24 cellular contexts compared by ENCODE assay signal in the genomic region with DNA sequence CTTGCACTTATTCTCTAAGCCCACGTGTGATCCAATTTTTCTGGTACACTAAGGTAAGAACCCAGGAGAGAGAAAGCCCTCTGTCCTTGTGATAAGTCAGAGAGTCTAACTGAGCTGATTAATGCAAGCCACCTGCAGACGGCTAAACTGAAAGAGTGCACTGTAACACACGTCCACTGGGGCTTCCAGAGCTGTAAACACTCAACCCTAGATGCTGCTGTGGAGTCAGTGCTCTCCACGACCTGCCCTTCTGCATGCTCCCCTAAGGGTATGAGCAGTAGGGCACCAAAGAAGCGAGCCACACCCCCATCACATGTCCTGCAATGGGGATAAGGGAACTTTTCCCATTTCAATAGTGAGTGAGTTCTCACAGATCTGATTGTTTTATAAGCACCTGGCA. TPM values are rescaled to one million over a fixed set of nuclear protein-coding genes. Genes with fewer than 3 reads are reported as not detected.
A peak's percentile ranks its signal among the peaks of the same experiment; 100 is the strongest.
DNase-seq lines count a peak whose midpoint lies in the region; ATAC-seq and TF ChIP-seq lines count a peak whose summit lies in the region.
"Had no signal": no experiment of that assay in that cellular context is flagged by ENCODE, and none has a peak within 500 bp of the region (broad histone marks: within the 10 kb centered on the region; RNA-seq: fewer than 3 reads in every experiment).

No MANE protein-coding gene starts in this region.

- H4K20me1 ChIP-seq in HCT116 (ENCODE audit: insufficient read depth) (no peaks in the 10 kb centered on the region), OCI-LY1 (ENCODE audit: insufficient read depth, low read length) (no peaks in the 10 kb centered on the region)
- H4K20me1 ChIP-seq: BLaER1 had no signal

- H3K4me2 ChIP-seq in HCT116 (ENCODE audit: low read length) (no peak overlapping the region), OCI-LY1 (ENCODE audit: low read length) (no peak overlapping the region)
- H3K4me2 ChIP-seq: BLaER1 had no signal

- H3K27me3 ChIP-seq in HCT116 (ENCODE audit: insufficient read depth, low read length) (no peaks in the 10 kb centered on the region), OCI-LY1 (ENCODE audit: insufficient read depth, low read length) (no peaks in the 10 kb centered on the region), brain microvascular endothelial cell (replicated peaks) (no peaks in the 10 kb centered on the region)
- H3K27me3 ChIP-seq: BLaER1 had no signal

- H3K79me2 ChIP-seq in HCT116 (ENCODE audit: insufficient read depth, low read length), result no peaks in the 10 kb centered on the region
- H3K79me2 ChIP-seq in OCI-LY1 (ENCODE audit: insufficient read depth, low read length), result no peaks in the 10 kb centered on the region

- peak; percentile 44; the same call in 1 of the 2 replicates for ATAC-seq in HCT116

- H3K36me3 Mint-ChIP-seq in activated CD4-positive, alpha-beta T cell treated with anti-CD3 and anti-CD28 coated beads, Interleukin-2, amount 10 ng/mL, durations not matched to agents 24 days and 14 days (ENCODE audit: low read depth), result no peaks in the 10 kb centered on the region
- no peaks in the 10 kb centered on the region for H3K36me3 Mint-ChIP-seq in osteocyte (ENCODE audit: unreplicated experiment)

- H3K9me2 ChIP-seq in HCT116 (ENCODE audit: insufficient read depth) (no peaks in the 10 kb centered on the region), OCI-LY1 (ENCODE audit: low read depth, low read length) (no peaks in the 10 kb centered on the region)

- in situ Hi-C loops in brain microvascular endothelial cell (cut with HindIII; ENCODE audit: low pct_ligation_motif_present, low sequenced_read_pairs), result no loop called here

- peaks cover 9% of the 10 kb centered on the region for H3K9me3 Mint-ChIP-seq in activated CD4-positive, alpha-beta T cell treated with anti-CD3 and anti-CD28 coated beads, Interleukin-2, amount 10 ng/mL, durations not matched to agents 24 days and 14 days
- H3K9me3 Mint-ChIP-seq in osteocyte (ENCODE audit: unreplicated experiment), result peaks cover 4% of the 10 kb centered on the region

- no peaks in the 10 kb centered on the region for H3K9me3 ChIP-seq in HCT116 (ENCODE audit: control insufficient read depth in 1 of 2, insufficient read depth in 1 of 2, low read depth in 1 of 2, low read length in 2 of 2)
- peaks cover 6% of the 10 kb centered on the region; the same call in 1 of the 2 replicates for H3K9me3 ChIP-seq in OCI-LY1 (ENCODE audit: low read length)

- CTCF ChIA-PET in HCT116 (lab: Charles Lee), result no interaction called here

- H3K9ac ChIP-seq in HCT116 (ENCODE audit: low read length) (no peak overlapping the region), OCI-LY1 (ENCODE audit: low read length) (no peak overlapping the region)
- H3K9ac ChIP-seq: BLaER1 had no signal

- H3K4me3 Mint-ChIP-seq in activated CD4-positive, alpha-beta T cell treated with anti-CD3 and anti-CD28 coated beads, Interleukin-2, amount 10 ng/mL, durations not matched to agents 24 days and 14 days, result no peak overlapping the region
- no peak overlapping the region for H3K4me3 Mint-ChIP-seq in osteocyte (ENCODE audit: unreplicated experiment)
- H3K4me3 Mint-ChIP-seq: T-helper 2 cell treated with Interferon-gamma antibody and Interleukin-4, amounts not matched to agents 5 μg/mL and 100 μg/mL, for 36 hours had no signal

- no peak overlapping the region for H3K27ac Mint-ChIP-seq in activated CD4-positive, alpha-beta T cell treated with anti-CD3 and anti-CD28 coated beads, Interleukin-2, amount 10 ng/mL, durations not matched to agents 24 days and 14 days
- no peak overlapping the region for H3K27ac Mint-ChIP-seq in osteocyte (ENCODE audit: unreplicated experiment)
- H3K27ac Mint-ChIP-seq: T-helper 2 cell treated with Interferon-gamma antibody and Interleukin-4, amounts not matched to agents 5 μg/mL and 100 μg/mL, for 36 hours had no signal

- H3K4me3 ChIP-seq in HCT116 (replicated peaks in 1 of 2; ENCODE audit: low read depth in 1 of 2, low read length in 2 of 2) (no peak overlapping the region), OCI-LY1 (ENCODE audit: low read depth, low read length, poor library complexity, severe bottlenecking) (no peak overlapping the region), brain microvascular endothelial cell (ENCODE audit: low read depth, low read length) (no peak overlapping the region)
- H3K4me3 ChIP-seq: BLaER1, HAP-1 had no signal

- H3K36me3 ChIP-seq in HCT116 (ENCODE audit: control insufficient read depth in 1 of 2, insufficient read depth in 2 of 2, low read length in 2 of 2), result no peaks in the 10 kb centered on the region
- H3K36me3 ChIP-seq in OCI-LY1 (ENCODE audit: insufficient read depth, low read length), result no peaks in the 10 kb centered on the region; the same call in 1 of the 2 replicates
- H3K36me3 ChIP-seq in brain microvascular endothelial cell (replicated peaks), result no peaks in the 10 kb centered on the region
- H3K36me3 ChIP-seq: BLaER1, HAP-1 had no signal

- no peak overlapping the region for H3K27ac ChIP-seq in HCT116 (ENCODE audit: low read depth, low read length)
- peak overlapping the region; percentile 39 for H3K27ac ChIP-seq in OCI-LY1 (ENCODE audit: low read depth, low read length, poor library complexity, severe bottlenecking)
- no peak overlapping the region for H3K27ac ChIP-seq in brain microvascular endothelial cell
- H3K27ac ChIP-seq: BLaER1, HL-60, RWPE1 had no signal

- no peaks in the 10 kb centered on the region for H3K27me3 Mint-ChIP-seq in activated CD4-positive, alpha-beta T cell treated with anti-CD3 and anti-CD28 coated beads, Interleukin-2, amount 10 ng/mL, durations not matched to agents 24 days and 14 days
- H3K27me3 Mint-ChIP-seq in osteocyte (ENCODE audit: unreplicated experiment), result no peaks in the 10 kb centered on the region
- H3K27me3 Mint-ChIP-seq: CD4-positive, CD25-positive, alpha-beta regulatory T cell had no signal

- RAD21 ChIA-PET in HCT116 (lab: Charles Lee; ENCODE audit: low non-redundant PET in 1 of 2, low total read pairs in 2 of 2, uncharacterized antibody in 2 of 2, unreplicated experiment in 2 of 2), result no interaction called here

- H3F3A ChIP-seq in OCI-LY1 (ENCODE audit: insufficient read depth, low read length), result no peaks in the 10 kb centered on the region

- TF ChIP-seq CTCF in HCT116 (IDR thresholded peaks at IDR 0.05 in 2 of 3, conservative IDR thresholded peaks at IDR 0.05 in 1 of 3; ENCODE audit: borderline replicate concordance in 1 of 3, insufficient read depth in 1 of 3, low read depth in 2 of 3, low read length in 2 of 3), result no peak
- TF ChIP-seq CTCF in OCI-LY1 (IDR thresholded peaks at IDR 0.05; ENCODE audit: low read length), result 0 out of 2 replicates have a peak, but pooled peaks have one; percentile 4
- no peak for TF ChIP-seq CTCF in osteocyte (IDR thresholded peaks at IDR 0.05)
- no peak for TF ChIP-seq CTCF in brain microvascular endothelial cell (IDR thresholded peaks at IDR 0.05; ENCODE audit: low read depth, low read length, missing control alignments)

- peaks cover 2% of the 10 kb centered on the region for H3K4me1 Mint-ChIP-seq in activated CD4-positive, alpha-beta T cell treated with anti-CD3 and anti-CD28 coated beads, Interleukin-2, amount 10 ng/mL, durations not matched to agents 24 days and 14 days
- peaks cover 14% of the 10 kb centered on the region for H3K4me1 Mint-ChIP-seq in osteocyte (ENCODE audit: unreplicated experiment)

- no peak for TF ChIP-seq RAD21 in HCT116 (IDR thresholded peaks at IDR 0.05; ENCODE audit: low read depth)

- BruUV-seq in HCT116 (replicated peaks; lab: Mats Ljungman, UMichigan), result no TSS peak

- peak; percentile 50 for DNase-seq in activated CD4-positive, alpha-beta T cell treated with anti-CD3 and anti-CD28 coated beads, Interleukin-2, amount 10 ng/mL, durations not matched to agents 24 days and 14 days
- no peak for DNase-seq in activated CD4-positive, alpha-beta T cell treated with anti-CD3 and anti-CD28 coated beads for 4 hours
- DNase-seq in HCT116 (ENCODE audit: low read depth, low spot score), result no peak
- peak; percentile 40 for DNase-seq in osteocyte (ENCODE audit: extremely low spot score, unreplicated experiment)
- DNase-seq in brain microvascular endothelial cell, result no peak
- no peak for DNase-seq in activated CD8-positive, alpha-beta memory T cell treated with anti-CD3 and anti-CD28 coated beads, Interleukin-2, amount 50 U/mL, for 4 hours
- DNase-seq in COLO829 (ENCODE audit: low spot score), result no peak
- DNase-seq: CD4-positive, CD25-positive, alpha-beta regulatory T cell; GOT3; NCI-H1092 treated with DMSO at 0.1 percent for 48 hours; NCI-H1436; NCI-H2029; NCI-H2171; NCI-H446; NCI-H524 treated with DMSO at 0.1 percent for 48 hours; NCI-H774; NK-92 treated with Interleukin-12 subunit alpha and Interleukin-12 subunit beta, amount 100 ng/mL, for 24 hours; T-helper 1 cell had no signal

- intact Hi-C loops in activated CD4-positive, alpha-beta T cell treated with anti-CD3 and anti-CD28 coated beads, Interleukin-2, amount 10 ng/mL, durations not matched to agents 24 days and 14 days (cut with micrococcal nuclease), result no loop called here
- intact Hi-C loops in HCT116 (cut with micrococcal nuclease), result no loop called here

- H3K4me1 ChIP-seq in HCT116 (ENCODE audit: control insufficient read depth in 1 of 2, insufficient read depth in 2 of 2, low read length in 2 of 2) (no peaks in the 10 kb centered on the region), OCI-LY1 (ENCODE audit: insufficient read depth, low read length, severe bottlenecking) (peaks cover 19% of the 10 kb centered on the region)
- H3K4me1 ChIP-seq: HAP-1 had no signal

- TF ChIP-seq POLR2A in HCT116 (IDR thresholded peaks at IDR 0.05; ENCODE audit: borderline replicate concordance, extremely low read depth, insufficient read depth, insufficient read length), result no peak

- H2AFZ ChIP-seq in HCT116 (ENCODE audit: low read depth, low read length, poor library complexity, severe bottlenecking), result no peak overlapping the region
- no peak overlapping the region for H2AFZ ChIP-seq in OCI-LY1 (ENCODE audit: low read length)

- POLR2A ChIA-PET in HCT116 (lab: Charles Lee), result no interaction called here

TF ChIP-seq in HCT116, 20 proteins besides CTCF, POLR2A, EP300 and RAD21 (continues in another document):
- TF ChIP-seq JUND (IDR thresholded peaks at IDR 0.05), result no peak

RNA-seq across cellular contexts. Expression of gene TXLNB, which starts 55.7 kb away (rescaled TPM):
- total RNA-seq in activated CD4-positive, alpha-beta T cell treated with anti-CD3 and anti-CD28 coated beads, Interleukin-2, amount 10 ng/mL, durations not matched to agents 24 days and 14 days, result 0.09 TPM in 1 of 2 replicates, not detected in the other
- total RNA-seq in HCT116 (2021; ENCODE audit: unreplicated experiment) (0.05 TPM), osteocyte (0.08 TPM in 1 of 2 replicates, not detected in the other)
- polyA plus RNA-seq in HCT116 (2012), result not detected in 2 replicates

Comparison
In these comparisons a context has a peak if more than half of its experiments do, and no peak if none do; other contexts are left out.
1. DNase-seq: peak in activated CD4-positive, alpha-beta T cell treated with anti-CD3 and anti-CD28 coated beads, Interleukin-2, amount 10 ng/mL, durations not matched to agents 24 days and 14 days (single experiment) and osteocyte (single experiment); none in activated CD4-positive, alpha-beta T cell treated with anti-CD3 and anti-CD28 coated beads for 4 hours (0 of 2), HCT116 (single experiment), brain microvascular endothelial cell (single experiment), activated CD8-positive, alpha-beta memory T cell treated with anti-CD3 and anti-CD28 coated beads, Interleukin-2, amount 50 U/mL, for 4 hours (single experiment) and COLO829 (single experiment).